In the genomic region with DNA sequence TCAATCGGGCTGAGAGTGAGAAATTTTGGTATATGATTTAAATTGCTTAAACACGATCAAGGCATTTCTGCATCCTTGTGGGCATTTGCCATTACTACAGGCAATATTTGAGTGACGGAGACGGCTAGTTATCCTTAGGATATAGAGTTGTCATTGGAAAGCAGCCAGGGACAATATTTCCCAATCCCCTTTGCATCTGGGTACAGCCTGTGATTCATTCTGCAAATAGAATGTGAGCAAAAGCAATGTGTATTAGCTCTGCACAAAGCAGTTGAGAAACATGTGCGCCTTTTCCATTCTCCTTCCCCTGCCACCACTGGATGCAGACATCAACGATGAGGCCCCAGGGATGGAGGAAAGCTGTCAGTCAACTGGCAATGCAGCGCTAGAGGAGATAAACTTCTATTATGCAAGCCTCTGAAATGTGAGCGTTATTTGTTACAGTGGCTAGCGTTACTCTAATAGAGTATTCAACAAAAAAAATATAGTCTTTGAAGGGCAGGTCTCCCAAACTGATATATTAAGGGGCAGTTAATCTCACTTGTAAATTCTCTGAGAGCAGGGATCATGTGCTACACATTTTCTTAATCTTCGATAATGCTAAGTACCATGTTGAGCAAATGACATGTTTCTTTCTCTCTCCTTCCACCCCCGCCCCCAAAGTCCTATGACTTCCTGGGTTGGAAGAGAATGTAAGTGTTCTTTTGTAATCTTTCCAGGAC, we compare ENCODE assay signal across 1 cellular context.
TF ChIP-seq lines count a peak whose summit lies in the region.

No MANE protein-coding gene starts in this region.

TF ChIP-seq in HepG2, 621 proteins besides CTCF, POLR2A, EP300 and RAD21 (continued from another document and continues in another):
- TF ChIP-seq, protein P1, sequence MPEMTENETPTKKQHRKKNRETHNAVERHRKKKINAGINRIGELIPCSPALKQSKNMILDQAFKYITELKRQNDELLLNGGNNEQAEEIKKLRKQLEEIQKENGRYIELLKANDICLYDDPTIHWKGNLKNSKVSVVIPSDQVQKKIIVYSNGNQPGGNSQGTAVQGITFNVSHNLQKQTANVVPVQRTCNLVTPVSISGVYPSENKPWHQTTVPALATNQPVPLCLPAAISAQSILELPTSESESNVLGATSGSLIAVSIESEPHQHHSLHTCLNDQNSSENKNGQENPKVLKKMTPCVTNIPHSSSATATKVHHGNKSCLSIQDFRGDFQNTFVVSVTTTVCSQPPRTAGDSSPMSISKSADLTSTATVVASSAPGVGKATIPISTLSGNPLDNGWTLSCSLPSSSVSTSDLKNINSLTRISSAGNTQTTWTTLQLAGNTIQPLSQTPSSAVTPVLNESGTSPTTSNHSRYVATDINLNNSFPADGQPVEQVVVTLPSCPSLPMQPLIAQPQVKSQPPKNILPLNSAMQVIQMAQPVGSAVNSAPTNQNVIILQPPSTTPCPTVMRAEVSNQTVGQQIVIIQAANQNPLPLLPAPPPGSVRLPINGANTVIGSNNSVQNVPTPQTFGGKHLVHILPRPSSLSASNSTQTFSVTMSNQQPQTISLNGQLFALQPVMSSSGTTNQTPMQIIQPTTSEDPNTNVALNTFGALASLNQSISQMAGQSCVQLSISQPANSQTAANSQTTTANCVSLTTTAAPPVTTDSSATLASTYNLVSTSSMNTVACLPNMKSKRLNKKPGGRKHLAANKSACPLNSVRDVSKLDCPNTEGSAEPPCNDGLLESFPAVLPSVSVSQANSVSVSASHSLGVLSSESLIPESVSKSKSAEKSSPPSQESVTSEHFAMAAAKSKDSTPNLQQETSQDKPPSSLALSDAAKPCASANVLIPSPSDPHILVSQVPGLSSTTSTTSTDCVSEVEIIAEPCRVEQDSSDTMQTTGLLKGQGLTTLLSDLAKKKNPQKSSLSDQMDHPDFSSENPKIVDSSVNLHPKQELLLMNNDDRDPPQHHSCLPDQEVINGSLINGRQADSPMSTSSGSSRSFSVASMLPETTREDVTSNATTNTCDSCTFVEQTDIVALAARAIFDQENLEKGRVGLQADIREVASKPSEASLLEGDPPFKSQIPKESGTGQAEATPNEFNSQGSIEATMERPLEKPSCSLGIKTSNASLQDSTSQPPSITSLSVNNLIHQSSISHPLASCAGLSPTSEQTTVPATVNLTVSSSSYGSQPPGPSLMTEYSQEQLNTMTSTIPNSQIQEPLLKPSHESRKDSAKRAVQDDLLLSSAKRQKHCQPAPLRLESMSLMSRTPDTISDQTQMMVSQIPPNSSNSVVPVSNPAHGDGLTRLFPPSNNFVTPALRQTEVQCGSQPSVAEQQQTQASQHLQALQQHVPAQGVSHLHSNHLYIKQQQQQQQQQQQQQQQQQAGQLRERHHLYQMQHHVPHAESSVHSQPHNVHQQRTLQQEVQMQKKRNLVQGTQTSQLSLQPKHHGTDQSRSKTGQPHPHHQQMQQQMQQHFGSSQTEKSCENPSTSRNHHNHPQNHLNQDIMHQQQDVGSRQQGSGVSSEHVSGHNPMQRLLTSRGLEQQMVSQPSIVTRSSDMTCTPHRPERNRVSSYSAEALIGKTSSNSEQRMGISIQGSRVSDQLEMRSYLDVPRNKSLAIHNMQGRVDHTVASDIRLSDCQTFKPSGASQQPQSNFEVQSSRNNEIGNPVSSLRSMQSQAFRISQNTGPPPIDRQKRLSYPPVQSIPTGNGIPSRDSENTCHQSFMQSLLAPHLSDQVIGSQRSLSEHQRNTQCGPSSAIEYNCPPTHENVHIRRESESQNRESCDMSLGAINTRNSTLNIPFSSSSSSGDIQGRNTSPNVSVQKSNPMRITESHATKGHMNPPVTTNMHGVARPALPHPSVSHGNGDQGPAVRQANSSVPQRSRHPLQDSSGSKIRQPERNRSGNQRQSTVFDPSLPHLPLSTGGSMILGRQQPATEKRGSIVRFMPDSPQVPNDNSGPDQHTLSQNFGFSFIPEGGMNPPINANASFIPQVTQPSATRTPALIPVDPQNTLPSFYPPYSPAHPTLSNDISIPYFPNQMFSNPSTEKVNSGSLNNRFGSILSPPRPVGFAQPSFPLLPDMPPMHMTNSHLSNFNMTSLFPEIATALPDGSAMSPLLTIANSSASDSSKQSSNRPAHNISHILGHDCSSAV (CRISPR knock-in tag; IDR thresholded peaks at IDR 0.05; ENCODE audit: borderline replicate concordance) = no peak
- TF ChIP-seq ZFP37 (CRISPR knock-in tag; IDR thresholded peaks at IDR 0.05; ENCODE audit: borderline replicate concordance) = peak; percentile 91; the same call in 1 of the 2 replicates
- TF ChIP-seq TBL1XR1 (IDR thresholded peaks at IDR 0.05; ENCODE audit: borderline replicate concordance, low read length, partially characterized antibody) = peak; percentile 94
- peak; percentile 52; the same call in 1 of the 2 replicates for TF ChIP-seq ZC3H13 (CRISPR knock-in tag; IDR thresholded peaks at IDR 0.05)
- TF ChIP-seq BCLAF1 (IDR thresholded peaks at IDR 0.05) = no peak
- peak; percentile 58 for TF ChIP-seq NFYC (CRISPR knock-in tag; IDR thresholded peaks at IDR 0.05)
- TF ChIP-seq, protein P2, sequence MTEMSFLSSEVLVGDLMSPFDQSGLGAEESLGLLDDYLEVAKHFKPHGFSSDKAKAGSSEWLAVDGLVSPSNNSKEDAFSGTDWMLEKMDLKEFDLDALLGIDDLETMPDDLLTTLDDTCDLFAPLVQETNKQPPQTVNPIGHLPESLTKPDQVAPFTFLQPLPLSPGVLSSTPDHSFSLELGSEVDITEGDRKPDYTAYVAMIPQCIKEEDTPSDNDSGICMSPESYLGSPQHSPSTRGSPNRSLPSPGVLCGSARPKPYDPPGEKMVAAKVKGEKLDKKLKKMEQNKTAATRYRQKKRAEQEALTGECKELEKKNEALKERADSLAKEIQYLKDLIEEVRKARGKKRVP (CRISPR knock-in tag; IDR thresholded peaks at IDR 0.05) = peak in 1 of 2 experiments; percentile 97; a peak in 2 of 4 replicates
- TF ChIP-seq TSC22D2 (CRISPR knock-in tag; IDR thresholded peaks at IDR 0.05; ENCODE audit: borderline replicate concordance) = no peak; the same call in none of the 2 replicates
- TF ChIP-seq ZNF768 (CRISPR knock-in tag; IDR thresholded peaks at IDR 0.05) = no peak
- TF ChIP-seq CAMTA2 (CRISPR knock-in tag; IDR thresholded peaks at IDR 0.05; ENCODE audit: borderline replicate concordance) = no peak
- TF ChIP-seq ZNF512B (CRISPR knock-in tag; IDR thresholded peaks at IDR 0.05; ENCODE audit: borderline replicate concordance) = peak; percentile 36; the same call in 1 of the 2 replicates
- TF ChIP-seq AHR (CRISPR knock-in tag; IDR thresholded peaks at IDR 0.05) = peak; percentile 88; the same call in 1 of the 2 replicates
- no peak for TF ChIP-seq ZNF101 (CRISPR knock-in tag; IDR thresholded peaks at IDR 0.05; ENCODE audit: borderline replicate concordance, low read depth)
- TF ChIP-seq EZH2 (conservative IDR thresholded peaks at IDR 0.05; ENCODE audit: low read depth, low read length) = no peak
- TF ChIP-seq ELF4 (CRISPR knock-in tag; IDR thresholded peaks at IDR 0.05; ENCODE audit: borderline replicate concordance) = peak; percentile 77; the same call in 1 of the 2 replicates
- TF ChIP-seq, protein P3, sequence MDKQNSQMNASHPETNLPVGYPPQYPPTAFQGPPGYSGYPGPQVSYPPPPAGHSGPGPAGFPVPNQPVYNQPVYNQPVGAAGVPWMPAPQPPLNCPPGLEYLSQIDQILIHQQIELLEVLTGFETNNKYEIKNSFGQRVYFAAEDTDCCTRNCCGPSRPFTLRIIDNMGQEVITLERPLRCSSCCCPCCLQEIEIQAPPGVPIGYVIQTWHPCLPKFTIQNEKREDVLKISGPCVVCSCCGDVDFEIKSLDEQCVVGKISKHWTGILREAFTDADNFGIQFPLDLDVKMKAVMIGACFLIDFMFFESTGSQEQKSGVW (CRISPR knock-in tag; IDR thresholded peaks at IDR 0.05; ENCODE audit: borderline replicate concordance) = no peak
- peak; percentile 89 for TF ChIP-seq HNF4A (CRISPR knock-in tag; IDR thresholded peaks at IDR 0.05)
- TF ChIP-seq MIER3 (CRISPR knock-in tag; IDR thresholded peaks at IDR 0.05; ENCODE audit: borderline replicate concordance) = peak; percentile 99
- no peak for TF ChIP-seq NFAT5 (CRISPR knock-in tag; IDR thresholded peaks at IDR 0.05)
- no peak for TF ChIP-seq E2F5 (CRISPR knock-in tag; conservative IDR thresholded peaks at IDR 0.05)
- peak; percentile 92 for TF ChIP-seq CBX1 (IDR thresholded peaks at IDR 0.05; ENCODE audit: low read depth)
- TF ChIP-seq KLF12 (CRISPR knock-in tag; IDR thresholded peaks at IDR 0.05; ENCODE audit: borderline replicate concordance) = no peak
- peak; percentile 79 for TF ChIP-seq ZNF143 (CRISPR knock-in tag; IDR thresholded peaks at IDR 0.05)
- TF ChIP-seq ZC3H4 (CRISPR knock-in tag; IDR thresholded peaks at IDR 0.05; ENCODE audit: borderline replicate concordance) = no peak
- TF ChIP-seq ZBTB1 (CRISPR knock-in tag; IDR thresholded peaks at IDR 0.05; ENCODE audit: borderline replicate concordance) = no peak
